In the genomic region with DNA sequence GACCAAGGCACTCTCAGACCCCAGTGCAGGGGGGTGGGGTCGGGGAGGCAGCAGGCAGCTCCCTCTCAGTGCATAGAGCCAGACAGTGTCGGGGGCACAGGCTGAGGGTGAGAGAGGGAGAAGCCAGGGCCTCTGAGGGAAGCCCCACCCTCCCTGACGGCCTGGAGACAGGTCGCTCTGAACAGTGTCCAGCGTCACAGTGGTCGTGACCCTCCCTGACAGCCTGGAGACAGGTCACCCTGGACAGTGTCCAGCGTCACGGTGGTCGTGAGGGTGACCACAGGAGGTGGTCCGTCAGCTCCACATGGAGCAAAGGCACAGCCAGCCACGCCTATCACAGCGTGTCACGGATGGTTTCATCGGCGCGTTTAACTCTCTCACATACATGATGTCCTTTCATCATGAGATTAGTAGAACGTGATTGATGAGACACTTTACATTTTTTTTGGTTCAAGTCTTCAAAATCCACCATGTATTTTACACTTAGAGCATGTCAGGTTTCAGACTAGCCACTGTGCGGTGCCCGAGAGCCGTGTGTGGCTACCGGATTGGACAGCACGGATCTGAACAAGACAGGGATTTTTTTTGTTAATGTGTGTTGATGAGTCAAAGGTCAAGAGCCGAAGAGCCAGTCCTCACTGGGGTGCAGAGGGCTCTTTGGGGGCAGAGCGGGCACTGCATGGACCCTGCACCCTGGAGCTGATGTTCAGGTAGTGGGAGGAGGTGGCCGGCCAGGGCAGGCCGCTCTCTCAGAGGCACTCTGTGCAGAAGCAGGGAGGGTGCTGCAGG, we compare ENCODE assay signal across 8 cellular contexts. TPM values are rescaled to one million over a fixed set of nuclear protein-coding genes. Genes with fewer than 3 reads are reported as not detected.
A peak's percentile ranks its signal among the peaks of the same experiment; 100 is the strongest.
DNase-seq lines count a peak whose midpoint lies in the region; ATAC-seq and TF ChIP-seq lines count a peak whose summit lies in the region.

No MANE protein-coding gene starts in this region.

- H3K4me1 ChIP-seq in lung (ENCODE audit: control insufficient read depth in 2 of 2, insufficient read depth in 2 of 2, low read length in 2 of 2) (no peaks in the 10 kb centered on the region), aorta (ENCODE audit: control insufficient read depth in 1 of 2, insufficient read depth in 2 of 2, low read length in 2 of 2) (no peaks in the 10 kb centered on the region)

- H3K27ac ChIP-seq in lung (ENCODE audit: low read depth in 1 of 2, low read length in 1 of 2): no peak overlapping the region
- H3K27ac ChIP-seq in aorta (ENCODE audit: low read depth in 1 of 2, low read length in 2 of 2): no peak overlapping the region

- DNase-seq in ELR (ENCODE audit: low read depth): peak; percentile 80
- peak; percentile 25 to 70 for DNase-seq in NCI-H524 (lab: John Stamatoyannopoulos, UW)
- DNase-seq in cerebellum (ENCODE audit: low spot score): peak; percentile 85
- DNase-seq in lung (ENCODE audit: low spot score): peak; percentile 62
- peak in 1 of 2 donors; percentile 86 for DNase-seq in aorta
- DNase-seq in AML-193 (lab: John Stamatoyannopoulos, UW): no peak

- H3K9me3 ChIP-seq in lung (ENCODE audit: control insufficient read depth in 2 of 2, insufficient read depth in 1 of 2, low read length in 1 of 2) (no peaks in the 10 kb centered on the region), aorta (ENCODE audit: control insufficient read depth, low read length) (no peaks in the 10 kb centered on the region)

- ATAC-seq in lung (ENCODE audit: insufficient read depth, low FRiP score) (no peak), aorta (ENCODE audit: low FRiP score) (peak; percentile 52), HG03108 (IDR thresholded peaks at IDR 0.05; ENCODE audit: unreplicated experiment) (no peak), HG03565 (IDR thresholded peaks at IDR 0.05; ENCODE audit: unreplicated experiment) (no peak)

- TF ChIP-seq CTCF in lung (IDR thresholded peaks at IDR 0.05; ENCODE audit: control extremely low read depth, extremely low read depth): peak; percentile 52

- H3K27me3 ChIP-seq in lung (ENCODE audit: control insufficient read depth, insufficient read depth) (no peaks in the 10 kb centered on the region), aorta (ENCODE audit: control insufficient read depth in 1 of 2, insufficient read depth in 2 of 2, low read length in 1 of 2) (no peaks in the 10 kb centered on the region)

- WGBS in lung, 2 donors: 45 to 58% methylated on average over 26 of the region's 26 CpGs
- WGBS in aorta, 2 donors: 55 to 56% methylated on average over 26 of the region's 26 CpGs

- intact Hi-C loops in aorta (cut with DNase I): no loop called here

- H3K4me3 ChIP-seq in lung (no peak overlapping the region), aorta (ENCODE audit: low read length in 2 of 2) (no peak overlapping the region)

- H3K36me3 ChIP-seq in lung (ENCODE audit: control insufficient read depth in 2 of 2, insufficient read depth in 2 of 2, low read length in 2 of 2) (no peaks in the 10 kb centered on the region), aorta (ENCODE audit: control insufficient read depth in 1 of 2, insufficient read depth in 2 of 2, low read length in 1 of 2) (no peaks in the 10 kb centered on the region)

RNA-seq across cellular contexts. Expression of gene PANX2, which starts 23.9 kb away (rescaled TPM):
- total RNA-seq in cerebellum (2.7 TPM), lung (1 to 10 TPM in 1 of 2 donors, under 1 TPM in 1; 1.00 to 3.9 TPM), aorta (1 to 10 TPM in 1 of 2 donors, under 1 TPM in 1; 0.62 to 1.2 TPM)
- polyA plus RNA-seq in lung (1 to 10 TPM; 2.3 to 3.0 TPM), aorta (1 to 10 TPM in 1 of 2 donors, under 1 TPM in 1; 0.97 to 1.4 TPM)

RNA-seq across cellular contexts. Expression of gene TRABD, which starts 39.1 kb away (rescaled TPM):
- 5.7 TPM for total RNA-seq in cerebellum
- total RNA-seq in lung: 10 to 100 TPM; 16.2 to 70.3 TPM
- 10 to 100 TPM; 54.1 to 72.7 TPM for polyA plus RNA-seq in lung
- total RNA-seq in aorta: 10 to 100 TPM; 27.1 to 33.4 TPM
- 10 to 100 TPM; 13.5 to 53.2 TPM for polyA plus RNA-seq in aorta

RNA-seq across cellular contexts. Expression of gene SELENOO, which starts 54.2 kb away (rescaled TPM):
- total RNA-seq in cerebellum (10.0 TPM), lung (10 to 100 TPM; 15.6 to 30.3 TPM), aorta (10 to 100 TPM; 14.2 to 21.6 TPM)
- polyA plus RNA-seq in lung (10 to 100 TPM; 21.3 to 26.9 TPM), aorta (100 to 1,000 TPM in 1 of 2 donors, 10 to 100 TPM in 1; 11.6 to 105 TPM)

RNA-seq across cellular contexts. Expression of gene MOV10L1, which starts 56.8 kb away (rescaled TPM):
- total RNA-seq in cerebellum (2.7 TPM), lung (10 to 100 TPM in 1 of 2 donors, under 1 TPM in 1; 0.34 to 11.9 TPM), aorta (1 to 10 TPM in 1 of 2 donors, under 1 TPM in 1; 0.10 to 3.2 TPM)
- polyA plus RNA-seq in lung (under 1 TPM; 0.27 to 0.53 TPM), aorta (1 to 10 TPM; 1.5 to 4.2 TPM)

Comparison
In these comparisons a context has a peak if more than half of its experiments do, and no peak if none do; other contexts are left out.
1. DNase-seq: peak in ELR (single experiment), NCI-H524 (2 of 2), cerebellum (single experiment) and lung (single experiment); none in AML-193 (0 of 2).